In the genomic region with DNA sequence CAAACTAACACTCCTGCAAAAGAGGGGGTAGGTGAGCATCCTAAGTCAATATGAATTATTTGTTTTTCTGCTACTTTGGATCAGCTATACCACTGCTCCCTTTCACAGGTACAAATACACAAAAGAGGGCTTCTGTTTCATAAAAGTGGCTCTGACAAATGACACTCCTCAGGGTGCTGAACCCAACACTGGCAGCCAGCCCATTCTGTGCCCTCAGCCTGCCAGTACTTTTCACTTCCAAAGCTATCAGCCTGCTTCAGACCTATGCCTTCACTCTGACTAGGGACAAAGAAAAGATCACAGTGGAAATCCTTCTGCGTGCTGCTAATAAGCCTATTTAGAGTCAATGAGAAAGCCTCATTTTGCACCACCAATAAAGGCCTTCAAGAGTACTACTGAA, we compare ENCODE assay signal across 7 cellular contexts.
DNase-seq lines count a peak whose midpoint lies in the region.
"Not testable (repeated sequence)": the region's sequence is repeated elsewhere in the genome, so short reads cannot be mapped to it uniquely, and the experiment has no call there.

No MANE protein-coding gene starts in this region.

- DNase-seq in DMS53 (lab: John Stamatoyannopoulos, UW) (peak; percentile 69), NCI-H1105 treated with DMSO at 0.1 percent for 48 hours (lab: John Stamatoyannopoulos, UW) (peak; percentile 93), NCI-H146 treated with DMSO at 0.1 percent for 48 hours (lab: John Stamatoyannopoulos, UW; ENCODE audit: unreplicated experiment) (peak; percentile 63), NCI-H2081 treated with DMSO at 0.1 percent for 48 hours (lab: John Stamatoyannopoulos, UW) (peak; percentile 82), NCI-H2196 (lab: John Stamatoyannopoulos, UW; ENCODE audit: unreplicated experiment) (peak; percentile 48), NCI-H748 (lab: John Stamatoyannopoulos, UW; ENCODE audit: unreplicated experiment) (peak; percentile 93), SK-MEL-5 (ENCODE audit: low read depth, low spot score) (peak; percentile 54)

- in situ Hi-C loops in SK-MEL-5 (cut with HindIII; ENCODE audit: low pct_unique_long_range_greater_than_20kb, low sequenced_read_pairs): not testable (repeated sequence)

Comparison
In these comparisons a context has a peak if more than half of its experiments do, and no peak if none do; other contexts are left out.
1. Peak in every context shown above with its lines: DNase-seq.